In genomic region chr22:46631113-46631512, GRCh38 we compare ENCODE assay signal across 2 cellular contexts.
TF ChIP-seq lines count a peak whose summit lies in the region.

No MANE protein-coding gene starts in this region.

TF ChIP-seq in liver, 16 proteins besides CTCF, POLR2A, EP300 and RAD21:
- no peak for TF ChIP-seq EGR1 (IDR thresholded peaks at IDR 0.05; ENCODE audit: low read depth in 2 of 2)
- no peak for TF ChIP-seq SP1 (IDR thresholded peaks at IDR 0.05)
- peak; percentile 25 for TF ChIP-seq NR2F2 (IDR thresholded peaks at IDR 0.05)
- TF ChIP-seq MAX (IDR thresholded peaks at IDR 0.05): no peak
- TF ChIP-seq, protein P1, sequence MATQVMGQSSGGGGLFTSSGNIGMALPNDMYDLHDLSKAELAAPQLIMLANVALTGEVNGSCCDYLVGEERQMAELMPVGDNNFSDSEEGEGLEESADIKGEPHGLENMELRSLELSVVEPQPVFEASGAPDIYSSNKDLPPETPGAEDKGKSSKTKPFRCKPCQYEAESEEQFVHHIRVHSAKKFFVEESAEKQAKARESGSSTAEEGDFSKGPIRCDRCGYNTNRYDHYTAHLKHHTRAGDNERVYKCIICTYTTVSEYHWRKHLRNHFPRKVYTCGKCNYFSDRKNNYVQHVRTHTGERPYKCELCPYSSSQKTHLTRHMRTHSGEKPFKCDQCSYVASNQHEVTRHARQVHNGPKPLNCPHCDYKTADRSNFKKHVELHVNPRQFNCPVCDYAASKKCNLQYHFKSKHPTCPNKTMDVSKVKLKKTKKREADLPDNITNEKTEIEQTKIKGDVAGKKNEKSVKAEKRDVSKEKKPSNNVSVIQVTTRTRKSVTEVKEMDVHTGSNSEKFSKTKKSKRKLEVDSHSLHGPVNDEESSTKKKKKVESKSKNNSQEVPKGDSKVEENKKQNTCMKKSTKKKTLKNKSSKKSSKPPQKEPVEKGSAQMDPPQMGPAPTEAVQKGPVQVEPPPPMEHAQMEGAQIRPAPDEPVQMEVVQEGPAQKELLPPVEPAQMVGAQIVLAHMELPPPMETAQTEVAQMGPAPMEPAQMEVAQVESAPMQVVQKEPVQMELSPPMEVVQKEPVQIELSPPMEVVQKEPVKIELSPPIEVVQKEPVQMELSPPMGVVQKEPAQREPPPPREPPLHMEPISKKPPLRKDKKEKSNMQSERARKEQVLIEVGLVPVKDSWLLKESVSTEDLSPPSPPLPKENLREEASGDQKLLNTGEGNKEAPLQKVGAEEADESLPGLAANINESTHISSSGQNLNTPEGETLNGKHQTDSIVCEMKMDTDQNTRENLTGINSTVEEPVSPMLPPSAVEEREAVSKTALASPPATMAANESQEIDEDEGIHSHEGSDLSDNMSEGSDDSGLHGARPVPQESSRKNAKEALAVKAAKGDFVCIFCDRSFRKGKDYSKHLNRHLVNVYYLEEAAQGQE (IDR thresholded peaks at IDR 0.05): no peak

TF ChIP-seq in HepG2, 621 proteins besides CTCF, POLR2A, EP300 and RAD21:
- no peak for TF ChIP-seq ZSCAN12 (CRISPR knock-in tag; IDR thresholded peaks at IDR 0.05)
- TF ChIP-seq KDM6A (CRISPR knock-in tag; IDR thresholded peaks at IDR 0.05; ENCODE audit: low read depth): no peak
- no peak for TF ChIP-seq SP140L (CRISPR knock-in tag; IDR thresholded peaks at IDR 0.05; ENCODE audit: borderline replicate concordance)
- TF ChIP-seq ZNF556 (CRISPR knock-in tag; IDR thresholded peaks at IDR 0.05; ENCODE audit: borderline replicate concordance): no peak
- no peak for TF ChIP-seq NFATC3 (CRISPR knock-in tag; IDR thresholded peaks at IDR 0.05)
- no peak for TF ChIP-seq ZBTB38 (CRISPR knock-in tag; IDR thresholded peaks at IDR 0.05)
- no peak for TF ChIP-seq PPARG (CRISPR knock-in tag; conservative IDR thresholded peaks at IDR 0.05)
- TF ChIP-seq DNMT3B (CRISPR knock-in tag; conservative IDR thresholded peaks at IDR 0.05): no peak
